In the genomic region with DNA sequence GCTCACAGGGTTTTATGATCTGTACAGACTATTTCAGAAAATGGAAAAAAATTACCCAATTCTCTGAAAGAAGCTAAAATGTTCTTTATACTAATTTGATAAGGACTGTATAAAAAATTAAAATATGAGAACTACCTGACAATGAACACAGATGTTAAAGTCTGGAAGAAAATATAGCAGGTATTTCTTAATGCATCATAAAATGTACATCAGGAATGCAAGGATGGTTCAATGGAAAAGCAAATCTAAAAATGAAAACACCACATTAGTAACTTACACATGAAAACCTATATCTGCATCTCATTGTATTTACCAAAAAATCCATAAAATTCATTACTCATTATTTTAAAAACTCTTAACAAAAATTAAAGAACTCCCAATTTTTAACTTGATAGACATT, we compare ENCODE assay signal across 10 cellular contexts. TPM values are rescaled to one million over a fixed set of nuclear protein-coding genes. Genes with fewer than 3 reads are reported as not detected.
"Had no signal": no experiment of that assay in that cellular context is flagged by ENCODE, and none has a peak within 500 bp of the region (broad histone marks: within the 10 kb centered on the region; RNA-seq: fewer than 3 reads in every experiment).

No MANE protein-coding gene starts in this region.

- DNase-seq: GM23248, GOT3, H7, IMR-90, KBM-7 had no signal

- H3K9ac ChIP-seq: GM23248, KMS-11 had no signal

- H3K4me2 ChIP-seq: KMS-11 had no signal

- H3K36me3 ChIP-seq: HAP-1 had no signal

- H3K27ac ChIP-seq: GM23248, KMS-11 had no signal

- FAIRE-seq: HTR-8/SVneo had no signal

- H3K4me1 ChIP-seq: HAP-1 had no signal

- H2AFZ ChIP-seq: GM23248 had no signal

- H3K9me3 ChIP-seq: HAP-1 had no signal

- H3K4me3 ChIP-seq: GM23248, HAP-1 had no signal

- ATAC-seq: HCT116 had no signal

RNA-seq across cellular contexts. Expression of a gene that starts 39.4 kb away (rescaled TPM):
- total RNA-seq: HT-29 had no signal
